Comparison of ENCODE assay signal across 8 cellular contexts in genomic region chr12:29164477-29165163, GRCh38. TPM values are rescaled to one million over a fixed set of nuclear protein-coding genes. Genes with fewer than 3 reads are reported as not detected.
DNase-seq lines count a peak whose midpoint lies in the region; ATAC-seq and TF ChIP-seq lines count a peak whose summit lies in the region.

No MANE protein-coding gene starts in this region.

- DNase-seq in GM13976 (ENCODE audit: low spot score) (peak; percentile 67), LoVo (ENCODE audit: low spot score) (peak; percentile 80), cardiac fibroblast (ENCODE audit: low read depth in 2 of 2) (peak; percentile 81 to 82), NCI-H1048 (lab: John Stamatoyannopoulos, UW) (no peak), cerebellum (ENCODE audit: low spot score) (no peak), middle frontal gyrus (ENCODE audit: extremely low spot score, low spot score) (no peak)

- peaks cover 23 to 39% of the 10 kb centered on the region in 2 donors for H3K4me1 ChIP-seq in muscle layer of duodenum (ENCODE audit: control insufficient read depth in 1 of 2, insufficient read depth in 2 of 2, low read length in 2 of 2)

- H3K4me3 ChIP-seq in cardiac fibroblast (replicated peaks in 1 of 2; ENCODE audit: low read depth in 2 of 2, low read length in 2 of 2) = no peak overlapping the region
- peak overlapping the region in 1 of 2 donors; percentile 19 for H3K4me3 ChIP-seq in muscle layer of duodenum (ENCODE audit: low read depth in 1 of 2, low read length in 2 of 2)

- H3K9me3 ChIP-seq in muscle layer of duodenum (ENCODE audit: control insufficient read depth in 1 of 2, low read length in 2 of 2) = no peaks in the 10 kb centered on the region

- TF ChIP-seq CTCF in GM13976 (IDR thresholded peaks at IDR 0.05; ENCODE audit: borderline replicate concordance, control extremely low read depth, extremely low read depth, insufficient read depth, missing control alignments) = no peak
- no peak for TF ChIP-seq CTCF in cardiac fibroblast (IDR thresholded peaks at IDR 0.05; ENCODE audit: low read depth, low read length)

- no peaks in the 10 kb centered on the region for H3K36me3 ChIP-seq in muscle layer of duodenum (ENCODE audit: control insufficient read depth in 1 of 2, insufficient read depth in 2 of 2, low read length in 2 of 2)

- H3K27me3 ChIP-seq in muscle layer of duodenum (ENCODE audit: low read depth, low read length) = no peaks in the 10 kb centered on the region

- peak overlapping the region; percentile 81 for H3K27ac ChIP-seq in muscle layer of duodenum (ENCODE audit: low read length)

- peak; percentile 99 for ATAC-seq in GM21825 (IDR thresholded peaks at IDR 0.05; ENCODE audit: unreplicated experiment)

- in situ Hi-C loops in GM13976 (cut with MboI; ENCODE audit: low sequenced_read_pairs, unreplicated experiment) = no loop called here

RNA-seq across cellular contexts. Expression of gene FAR2, which starts 15.5 kb away (rescaled TPM):
- 41.4 TPM for total RNA-seq in cerebellum

Comparison
In these comparisons a context has a peak if more than half of its experiments do, and no peak if none do; other contexts are left out.
1. DNase-seq: peak in GM13976 (single experiment), LoVo (single experiment) and cardiac fibroblast (2 of 2); none in NCI-H1048 (single experiment), cerebellum (single experiment) and middle frontal gyrus (single experiment).